ENCODE assay signal across 18 cellular contexts in genomic region chr6:147782302-147782701, GRCh38.
DNase-seq lines count a peak whose midpoint lies in the region; ATAC-seq, FAIRE-seq and TF ChIP-seq lines count a peak whose summit lies in the region.
"Had no signal": no experiment of that assay in that cellular context is flagged by ENCODE, and none has a peak within 500 bp of the region (broad histone marks: within the 10 kb centered on the region; RNA-seq: fewer than 3 reads in every experiment).

No MANE protein-coding gene starts in this region.

- H3K9me3 Mint-ChIP-seq in immature natural killer cell (peaks cover 2 to 11% (median 4%) of the 10 kb centered on the region in 6 donors), type B pancreatic cell (no peaks in the 10 kb centered on the region)

- no peaks in the 10 kb centered on the region for H3K9me1 ChIP-seq in endothelial cell of umbilical vein (replicated peaks; ENCODE audit: control insufficient read depth, extremely low read depth, insufficient read depth, low read length)

- no peak for ATAC-seq in omental fat pad (ENCODE audit: low FRiP score)
- no peak for ATAC-seq in GM21526 (IDR thresholded peaks at IDR 0.05; ENCODE audit: low FRiP score, unreplicated experiment)
- ATAC-seq: GM12878, SK-N-SH treated with all-trans-retinoic acid at 6 μM for 48 hours had no signal

- H3K27me3 Mint-ChIP-seq in immature natural killer cell (ENCODE audit: low read depth in 3 of 3) (peaks cover 0 to 3% (median 3%) of the 10 kb centered on the region in 3 donors), type B pancreatic cell (no peaks in the 10 kb centered on the region)
- H3K27me3 Mint-ChIP-seq: naive B cell had no signal

- H3K9ac ChIP-seq in endothelial cell of umbilical vein (replicated peaks; ENCODE audit: extremely low read depth, insufficient read depth, low read length), result no peak overlapping the region

- H3K4me3 ChIP-seq in endothelial cell of umbilical vein (replicated peaks in 1 of 3; ENCODE audit: insufficient read depth in 1 of 3, low read depth in 1 of 3, low read length in 3 of 3), result no peak overlapping the region
- H3K4me3 ChIP-seq: dorsolateral prefrontal cortex, GM12878 had no signal

- no peaks in the 10 kb centered on the region for H3K4me1 Mint-ChIP-seq in immature natural killer cell
- H3K4me1 Mint-ChIP-seq in type B pancreatic cell (ENCODE audit: unreplicated experiment), result peaks cover 9% of the 10 kb centered on the region
- H3K4me1 Mint-ChIP-seq: naive B cell had no signal

- H3K4me3 Mint-ChIP-seq in immature natural killer cell (no peak overlapping the region), type B pancreatic cell (no peak overlapping the region)
- H3K4me3 Mint-ChIP-seq: HFFc6, naive B cell had no signal

- CTCF ChIA-PET in endothelial cell of umbilical vein (lab: Charles Lee), result interaction anchor here (1.4 to 1.8 kb wide), 2 partner anchors 13 to 21 kb away, joined by 5 to 7 read pairs; no protein-coding TSS in a partner anchor

- H3K27me3 ChIP-seq in endothelial cell of umbilical vein (ENCODE audit: control insufficient read depth in 2 of 2, insufficient read depth in 2 of 2, low read length in 2 of 2), result no peaks in the 10 kb centered on the region

- H3K4me1 ChIP-seq in endothelial cell of umbilical vein (ENCODE audit: control insufficient read depth, extremely low read depth, insufficient read depth, low read length), result peaks cover 2% of the 10 kb centered on the region

- no peaks in the 10 kb centered on the region for H3K79me2 ChIP-seq in endothelial cell of umbilical vein (ENCODE audit: control insufficient read depth, insufficient read depth, low read length)

- dilution Hi-C loops in endothelial cell of umbilical vein (cut with MboI; ENCODE audit: extremely low pct_ligation_motif_present, low sequenced_read_pairs), result no loop called here

- no peak overlapping the region for H3K27ac ChIP-seq in endothelial cell of umbilical vein (ENCODE audit: insufficient read depth, low read depth, low read length)
- H3K27ac ChIP-seq: dorsolateral prefrontal cortex had no signal

- TF ChIP-seq CTCF in endothelial cell of umbilical vein (IDR thresholded peaks at IDR 0.05; ENCODE audit: extremely low read depth in 1 of 2, insufficient read depth in 1 of 2, low read depth in 1 of 2, low read length in 2 of 2) (no peak), omental fat pad (IDR thresholded peaks at IDR 0.05) (no peak), type B pancreatic cell (conservative IDR thresholded peaks at IDR 0.05) (no peak)

- H3K36me3 ChIP-seq in endothelial cell of umbilical vein (ENCODE audit: control insufficient read depth in 2 of 2, extremely low read depth in 1 of 2, insufficient read depth in 2 of 2, low read length in 2 of 2), result no peaks in the 10 kb centered on the region

- FAIRE-seq in endothelial cell of umbilical vein (lab: Jason Lieb, UNC), result peak; percentile 84
- FAIRE-seq: GM12878 had no signal

- no peak overlapping the region for H3K4me2 ChIP-seq in endothelial cell of umbilical vein (ENCODE audit: insufficient read depth, low read length)

- H3K36me3 Mint-ChIP-seq in immature natural killer cell (no peaks in the 10 kb centered on the region), type B pancreatic cell (no peaks in the 10 kb centered on the region)
- H3K36me3 Mint-ChIP-seq: naive B cell had no signal

- POLR2A ChIA-PET in endothelial cell of umbilical vein (lab: Charles Lee), result no interaction called here

- intact Hi-C loops in endothelial cell of umbilical vein (cut with micrococcal nuclease), result no loop called here

- no peaks in the 10 kb centered on the region for H4K20me1 ChIP-seq in endothelial cell of umbilical vein (replicated peaks; ENCODE audit: control insufficient read depth, extremely low read depth, insufficient read depth, low read length)

- DNase-seq in Daoy (ENCODE audit: low read depth) (peak; percentile 60), NCI-H748 (lab: John Stamatoyannopoulos, UW; ENCODE audit: unreplicated experiment) (peak; percentile 86), endothelial cell of umbilical vein (ENCODE audit: low read depth, low spot score) (peak; percentile 63), non-pigmented ciliary epithelial cell (ENCODE audit: low read depth) (peak; percentile 28), immature natural killer cell (no peak), omental fat pad (ENCODE audit: low spot score) (no peak), type B pancreatic cell (ENCODE audit: extremely low spot score, unreplicated experiment) (no peak)
- DNase-seq: activated CD4-positive, alpha-beta T cell treated with anti-CD3 and anti-CD28 coated beads, Interleukin-2, amount 50 U/mL, for 1 hour; activated naive CD4-positive, alpha-beta T cell treated with Interleukin-2 at 50 U/mL for 16 hours; dorsolateral prefrontal cortex; HFFc6; Kasumi-1; naive B cell; NCI-H526; stimulated activated naive CD4-positive, alpha-beta T cell treated with Interleukin-2 at 50 U/mL for 16 hours had no signal

- no TSS peak for BruUV-seq in endothelial cell of umbilical vein (replicated peaks; lab: Mats Ljungman, UMichigan)

- TF ChIP-seq POLR2A in endothelial cell of umbilical vein (IDR thresholded peaks at IDR 0.05; ENCODE audit: low read depth, low read length), result no peak

- peak overlapping the region; percentile 28 for H2AFZ ChIP-seq in endothelial cell of umbilical vein (ENCODE audit: low read depth, low read length)

- H3K9me3 ChIP-seq in endothelial cell of umbilical vein (replicated peaks; ENCODE audit: control insufficient read depth, insufficient read depth, low read length), result no peaks in the 10 kb centered on the region

- H3K27ac Mint-ChIP-seq in immature natural killer cell (no peak overlapping the region), type B pancreatic cell (no peak overlapping the region)
- H3K27ac Mint-ChIP-seq: HFFc6, naive B cell had no signal

TF ChIP-seq in endothelial cell of umbilical vein, 7 proteins besides CTCF, POLR2A, EP300 and RAD21:
- TF ChIP-seq GATA2 (IDR thresholded peaks at IDR 0.05; ENCODE audit: insufficient read depth, insufficient read length, low read depth, low read length) (no peak), FOS (IDR thresholded peaks at IDR 0.05; ENCODE audit: borderline replicate concordance, insufficient read depth, low read length) (peak; percentile 53), MAX (IDR thresholded peaks at IDR 0.05; ENCODE audit: insufficient read depth, insufficient read length) (no peak), MYC (IDR thresholded peaks at IDR 0.05; ENCODE audit: low read depth, low read length) (no peak), JUN (IDR thresholded peaks at IDR 0.05; ENCODE audit: borderline replicate concordance, insufficient read depth, insufficient read length, low read depth) (no peak), EZH2 (IDR thresholded peaks at IDR 0.05; ENCODE audit: borderline replicate concordance, low read depth, low read length, severe bottlenecking) (no peak)
TF ChIP-seq in endothelial cell of umbilical vein: peak in this region for 1.

Comparison
In these comparisons a context has a peak if more than half of its experiments do, and no peak if none do; other contexts are left out.
1. DNase-seq: peak in Daoy (single experiment), NCI-H748 (single experiment), endothelial cell of umbilical vein (single experiment) and non-pigmented ciliary epithelial cell (single experiment); none in immature natural killer cell (0 of 3), omental fat pad (single experiment) and type B pancreatic cell (single experiment).